29 cellular contexts compared by ENCODE assay signal in the genomic region with DNA sequence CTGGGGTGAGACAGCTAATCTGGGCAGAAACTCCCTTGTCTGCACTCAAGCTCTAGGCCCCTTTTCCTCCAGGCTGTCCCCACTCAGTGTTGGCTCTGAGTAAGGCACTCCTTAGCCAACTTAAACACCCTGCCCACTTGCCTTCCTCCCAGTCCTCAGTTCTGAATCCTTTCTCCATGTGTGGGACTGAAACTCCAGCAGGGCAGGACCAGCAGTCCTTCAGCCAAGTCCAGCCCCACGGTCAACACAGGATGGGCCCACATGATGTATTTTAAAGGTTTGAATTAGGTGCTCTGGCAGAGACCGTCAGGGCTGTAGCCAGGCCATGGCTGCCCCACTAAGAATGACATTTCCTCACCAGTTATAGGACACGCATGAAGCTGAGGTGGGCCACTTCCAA.
"Had no signal": no experiment of that assay in that cellular context is flagged by ENCODE, and none has a peak within 500 bp of the region (broad histone marks: within the 10 kb centered on the region; RNA-seq: fewer than 3 reads in every experiment).

No MANE protein-coding gene starts in this region.

- H3K36me3 ChIP-seq: colonic mucosa, heart right ventricle, lower lobe of right lung, right atrium auricular region, spleen had no signal

- H3K4me1 Mint-ChIP-seq: activated naive CD4-positive, alpha-beta T cell treated with anti-CD3 and anti-CD28 coated beads, Interleukin-2, amount 10 ng/mL, durations not matched to agents 7 days and 5 days; activated naive CD8-positive, alpha-beta T cell treated with anti-CD3 and anti-CD28 coated beads, Interleukin-2, amount 10 ng/mL, durations not matched to agents 7 days and 5 days had no signal

- H3K27ac Mint-ChIP-seq: activated CD4-positive, alpha-beta memory T cell treated with anti-CD3 and anti-CD28 coated beads for 36 hours; activated naive CD4-positive, alpha-beta T cell treated with anti-CD3 and anti-CD28 coated beads, Interleukin-2, amount 10 ng/mL, durations not matched to agents 7 days and 5 days; activated naive CD8-positive, alpha-beta T cell treated with anti-CD3 and anti-CD28 coated beads, Interleukin-2, amount 10 ng/mL, durations not matched to agents 7 days and 5 days; activated T-helper 1 cell treated with anti-CD3 and anti-CD28 coated beads, Interleukin-12 subunit alpha, Interleukin-12 subunit beta, Interleukin-2, Interleukin-4 antibody, amounts not matched to agents 30 ng/mL and 10 ng/mL and 1 ng/mL, durations not matched to agents 14 hours and 24 hours and 36 hours; natural killer cell treated with Interleukin-12 subunit alpha and Interleukin-12 subunit beta and Interleukin-15 and Interleukin-18, amount 100 ng/mL, for 72 hours; T-helper 1 cell treated with Interleukin-12 subunit alpha and Interleukin-12 subunit beta and Interleukin-4 antibody, amounts not matched to agents 30 μg/mL and 1 μg/mL, for 36 hours had no signal

- H3K9me3 Mint-ChIP-seq: activated naive CD4-positive, alpha-beta T cell treated with anti-CD3 and anti-CD28 coated beads, Interleukin-2, amount 10 ng/mL, durations not matched to agents 7 days and 5 days; natural killer cell treated with Interleukin-12 subunit alpha and Interleukin-12 subunit beta and Interleukin-15 and Interleukin-18, amount 100 ng/mL, for 72 hours had no signal

- H3K27me3 ChIP-seq: colonic mucosa, dorsolateral prefrontal cortex, heart right ventricle, right atrium auricular region, spleen had no signal

- H3K4me3 ChIP-seq: colonic mucosa, dorsolateral prefrontal cortex, heart right ventricle, lower lobe of right lung, mucosa of descending colon, right atrium auricular region, spleen had no signal

- H3K36me3 Mint-ChIP-seq: activated CD4-positive, alpha-beta memory T cell treated with anti-CD3 and anti-CD28 coated beads for 36 hours; activated naive CD4-positive, alpha-beta T cell treated with anti-CD3 and anti-CD28 coated beads, Interleukin-2, amount 10 ng/mL, durations not matched to agents 7 days and 5 days; activated naive CD8-positive, alpha-beta T cell treated with anti-CD3 and anti-CD28 coated beads, Interleukin-2, amount 10 ng/mL, durations not matched to agents 7 days and 5 days; natural killer cell treated with Interleukin-12 subunit alpha and Interleukin-12 subunit beta and Interleukin-15 and Interleukin-18, amount 100 ng/mL, for 72 hours had no signal

- DNase-seq: activated CD4-positive, alpha-beta memory T cell treated with anti-CD3 and anti-CD28 coated beads for 36 hours; activated CD4-positive, alpha-beta T cell treated with anti-CD3 and anti-CD28 coated beads for 48 hours; activated CD8-positive, alpha-beta memory T cell treated with anti-CD3 and anti-CD28 coated beads, Interleukin-2, amount 50 U/mL, for 4 hours; activated gamma-delta T cell; activated naive CD4-positive, alpha-beta T cell treated with anti-CD3 and anti-CD28 coated beads, Interleukin-2, amount 10 ng/mL, durations not matched to agents 7 days and 5 days; activated naive CD8-positive, alpha-beta T cell treated with anti-CD3 and anti-CD28 coated beads, Interleukin-2, amount 10 ng/mL, durations not matched to agents 7 days and 5 days; activated T-cell treated with anti-CD3 and anti-CD28 coated beads, Interleukin-2, amount 50 U/mL, for 1 hour; amygdala; cerebellar nuclear complex; colonic mucosa; dorsolateral prefrontal cortex; effector memory CD4-positive, alpha-beta T cell; erythroblast; heart right ventricle; kidney glomerular epithelial cell; lower lobe of right lung; mesendoderm; mucosa of descending colon; SK-N-SH; spleen; stimulated activated naive CD4-positive, alpha-beta T cell treated with Interleukin-2 at 50 U/mL for 16 hours; SW 1271; T-helper 9 cell had no signal

- H3K9me3 ChIP-seq: colonic mucosa, heart right ventricle, lower lobe of right lung, mucosa of descending colon, right atrium auricular region, SK-N-SH had no signal

- H3K4me3 Mint-ChIP-seq: activated CD4-positive, alpha-beta memory T cell treated with anti-CD3 and anti-CD28 coated beads for 36 hours; activated naive CD4-positive, alpha-beta T cell treated with anti-CD3 and anti-CD28 coated beads, Interleukin-2, amount 10 ng/mL, durations not matched to agents 7 days and 5 days; activated naive CD8-positive, alpha-beta T cell treated with anti-CD3 and anti-CD28 coated beads, Interleukin-2, amount 10 ng/mL, durations not matched to agents 7 days and 5 days; activated T-helper 1 cell treated with anti-CD3 and anti-CD28 coated beads, Interleukin-12 subunit alpha, Interleukin-12 subunit beta, Interleukin-2, Interleukin-4 antibody, amounts not matched to agents 30 ng/mL and 10 ng/mL and 1 ng/mL, durations not matched to agents 14 hours and 24 hours and 36 hours; natural killer cell treated with Interleukin-12 subunit alpha and Interleukin-12 subunit beta and Interleukin-15 and Interleukin-18, amount 100 ng/mL, for 72 hours; T-helper 1 cell treated with Interleukin-12 subunit alpha and Interleukin-12 subunit beta and Interleukin-4 antibody, amounts not matched to agents 30 μg/mL and 1 μg/mL, for 36 hours had no signal

- ATAC-seq: left lobe of liver, lower lobe of right lung, mucosa of descending colon had no signal

- H3K27ac ChIP-seq: colonic mucosa, heart right ventricle, lower lobe of right lung, right atrium auricular region, spleen, VCaP had no signal

- H3K4me1 ChIP-seq: colonic mucosa, lower lobe of right lung had no signal
